ENCODE assay signal across 12 cellular contexts in genomic region chr7:4862156-4862555, GRCh38. TPM values are rescaled to one million over a fixed set of nuclear protein-coding genes. Genes with fewer than 3 reads are reported as not detected.
DNase-seq lines count a peak whose midpoint lies in the region; ATAC-seq and TF ChIP-seq lines count a peak whose summit lies in the region.
"Had no signal": no experiment of that assay in that cellular context is flagged by ENCODE, and none has a peak within 500 bp of the region (broad histone marks: within the 10 kb centered on the region; RNA-seq: fewer than 3 reads in every experiment).

No MANE protein-coding gene starts in this region.

- H3K27me3 Mint-ChIP-seq in stimulated activated naive CD8-positive, alpha-beta T cell treated with anti-CD3 and anti-CD28 coated beads, Interleukin-15, Interleukin-2, amounts not matched to agents 100 ng/mL and 50 ng/mL, for 24 hours: peaks cover 67% of the 10 kb centered on the region

- no peak for TF ChIP-seq CTCF in fibroblast of mammary gland (conservative IDR thresholded peaks at IDR 0.05; ENCODE audit: control insufficient read depth, insufficient read depth, low read depth, low read length)
- TF ChIP-seq CTCF in osteoblast (IDR thresholded peaks at IDR 0.05; ENCODE audit: extremely low read depth, low read depth, low read length): no peak
- no peak for TF ChIP-seq CTCF in vagina (IDR thresholded peaks at IDR 0.05)

- intact Hi-C loops in vagina (cut with DNase I): no loop called here

- H3K27ac ChIP-seq in osteoblast (ENCODE audit: low read depth, low read length): no peak overlapping the region
- H3K27ac ChIP-seq in vagina: no peak overlapping the region

- no peaks in the 10 kb centered on the region for H3K36me3 ChIP-seq in osteoblast (ENCODE audit: insufficient read depth, low read length)
- H3K36me3 ChIP-seq in vagina: no peaks in the 10 kb centered on the region

- no peak overlapping the region for H3K27ac Mint-ChIP-seq in stimulated activated naive CD8-positive, alpha-beta T cell treated with anti-CD3 and anti-CD28 coated beads, Interleukin-15, Interleukin-2, amounts not matched to agents 100 ng/mL and 50 ng/mL, for 24 hours
- H3K27ac Mint-ChIP-seq: mesothelial cell of epicardium had no signal

- H3K27me3 ChIP-seq in osteoblast (ENCODE audit: insufficient read depth, low read length) (no peaks in the 10 kb centered on the region), vagina (peaks cover 4% of the 10 kb centered on the region)

- peaks cover 2% of the 10 kb centered on the region for H3K9me3 ChIP-seq in osteoblast (ENCODE audit: low read depth, low read length)
- H3K9me3 ChIP-seq in vagina: no peaks in the 10 kb centered on the region

- peak overlapping the region; percentile 27 for H3K4me3 ChIP-seq in fibroblast of mammary gland (ENCODE audit: control insufficient read depth, low read depth, low read length)
- peak overlapping the region; percentile 40 for H3K4me3 ChIP-seq in osteoblast (ENCODE audit: insufficient read depth, low read length)
- peak overlapping the region; percentile 34 to 47 for H3K4me3 ChIP-seq in vagina
- H3K4me3 ChIP-seq: K562 had no signal

- TF ChIP-seq POLR2A in vagina (IDR thresholded peaks at IDR 0.05): no peak

- no peak for ATAC-seq in stimulated activated naive CD8-positive, alpha-beta T cell treated with anti-CD3 and anti-CD28 coated beads, Interleukin-15, Interleukin-2, amounts not matched to agents 100 U/mL and 50 U/mL, for 24 hours
- no peak for ATAC-seq in HG02981 (IDR thresholded peaks at IDR 0.05; ENCODE audit: unreplicated experiment)
- ATAC-seq: K562 had no signal

- no peaks in the 10 kb centered on the region for H4K20me1 ChIP-seq in osteoblast (ENCODE audit: insufficient read depth, low read length)

- DNase-seq in stimulated activated naive CD8-positive, alpha-beta T cell treated with anti-CD3 and anti-CD28 coated beads, Interleukin-15, Interleukin-2, amounts not matched to agents 100 U/mL and 50 U/mL, for 24 hours: no peak
- no peak for DNase-seq in fibroblast of mammary gland (ENCODE audit: low read depth)
- no peak for DNase-seq in osteoblast (ENCODE audit: insufficient read length, low spot score, missing footprints)
- no peak for DNase-seq in vagina (ENCODE audit: extremely low spot score in 2 of 2)
- no peak for DNase-seq in NCI-H1694 (lab: John Stamatoyannopoulos, UW)
- no peak for DNase-seq in GDM1 (lab: John Stamatoyannopoulos, UW)
- DNase-seq: AML-193, NCI-H187 treated with DMSO at 0.1 percent for 48 hours had no signal

- no peaks in the 10 kb centered on the region for H3K4me1 Mint-ChIP-seq in stimulated activated naive CD8-positive, alpha-beta T cell treated with anti-CD3 and anti-CD28 coated beads, Interleukin-15, Interleukin-2, amounts not matched to agents 100 ng/mL and 50 ng/mL, for 24 hours (ENCODE audit: low read depth)
- H3K4me1 Mint-ChIP-seq: mesothelial cell of epicardium had no signal

- peak overlapping the region; percentile 58 for H3K4me3 Mint-ChIP-seq in stimulated activated naive CD8-positive, alpha-beta T cell treated with anti-CD3 and anti-CD28 coated beads, Interleukin-15, Interleukin-2, amounts not matched to agents 100 ng/mL and 50 ng/mL, for 24 hours
- H3K4me3 Mint-ChIP-seq: mesothelial cell of epicardium had no signal

- peaks cover 8% of the 10 kb centered on the region for H3K36me3 Mint-ChIP-seq in stimulated activated naive CD8-positive, alpha-beta T cell treated with anti-CD3 and anti-CD28 coated beads, Interleukin-15, Interleukin-2, amounts not matched to agents 100 ng/mL and 50 ng/mL, for 24 hours (ENCODE audit: low read depth)

- H3K4me1 ChIP-seq in osteoblast (ENCODE audit: insufficient read depth, low read length) (no peaks in the 10 kb centered on the region), vagina (peaks cover 9% of the 10 kb centered on the region)

- H2AFZ ChIP-seq in osteoblast (ENCODE audit: low read length): no peak overlapping the region

- peaks cover 14% of the 10 kb centered on the region for H3K9me3 Mint-ChIP-seq in stimulated activated naive CD8-positive, alpha-beta T cell treated with anti-CD3 and anti-CD28 coated beads, Interleukin-15, Interleukin-2, amounts not matched to agents 100 ng/mL and 50 ng/mL, for 24 hours

- H3K4me2 ChIP-seq in osteoblast (ENCODE audit: insufficient read depth, low read length): no peak overlapping the region

- no peaks in the 10 kb centered on the region for H3K79me2 ChIP-seq in osteoblast (ENCODE audit: insufficient read depth, low read length)

RNA-seq across cellular contexts. Expression of gene PAPOLB, which starts 0.3 kb away (rescaled TPM):
- total RNA-seq in osteoblast: under 0.01 and 0.36 TPM in 2 replicates
- not detected for total RNA-seq in vagina

RNA-seq across cellular contexts. Expression of gene RADIL, which starts 21.4 kb away (rescaled TPM):
- total RNA-seq in osteoblast (0.29 and 1.1 TPM in 2 replicates), vagina (16.5 TPM)
